ENCODE assay signal across 8 cellular contexts in genomic region chr11:10305964-10306918, GRCh38. TPM values are rescaled to one million over a fixed set of nuclear protein-coding genes. Genes with fewer than 3 reads are reported as not detected.
DNase-seq lines count a peak whose midpoint lies in the region; ATAC-seq and TF ChIP-seq lines count a peak whose summit lies in the region.

No MANE protein-coding gene starts in this region.

- TF ChIP-seq POLR2A in adrenal gland (IDR thresholded peaks at IDR 0.05): no peak

- peak overlapping the region; percentile 86 for H3K9ac ChIP-seq in iPS-20b (ENCODE audit: low read depth, low read length)

- H3K27me3 ChIP-seq in CD4-positive, alpha-beta memory T cell (ENCODE audit: insufficient read depth, low read length): peaks cover 19% of the 10 kb centered on the region
- H3K27me3 ChIP-seq in adrenal gland: no peaks in the 10 kb centered on the region
- peaks cover 79% of the 10 kb centered on the region for H3K27me3 ChIP-seq in iPS-20b (ENCODE audit: insufficient read depth, low read length)

- peaks cover 26 to 56% (median 40%) of the 10 kb centered on the region in 4 donors for H3K4me1 Mint-ChIP-seq in CD4-positive, alpha-beta memory T cell
- peaks cover 57% of the 10 kb centered on the region for H3K4me1 Mint-ChIP-seq in stimulated activated memory B cell treated with anti-CD40 and anti-IgM and Interleukin-4, amounts not matched to agents 10 μg/mL and 1 μg/mL and 100 μg/mL, for 72 hours

- H3K4me1 ChIP-seq in CD4-positive, alpha-beta memory T cell (ENCODE audit: insufficient read depth, low read length): peaks cover 57% of the 10 kb centered on the region
- peaks cover 17 to 45% of the 10 kb centered on the region in 2 donors for H3K4me1 ChIP-seq in adrenal gland (replicated peaks in 1 of 2)
- H3K4me1 ChIP-seq in iPS-20b (ENCODE audit: insufficient read depth, low read length): peaks cover 18% of the 10 kb centered on the region

- peak overlapping the region in 4 of 7 donors; percentile 25 to 83 (median 58) for H3K27ac Mint-ChIP-seq in CD4-positive, alpha-beta memory T cell
- peak overlapping the region; percentile 80 for H3K27ac Mint-ChIP-seq in stimulated activated memory B cell treated with anti-CD40 and anti-IgM and Interleukin-4, amounts not matched to agents 10 μg/mL and 1 μg/mL and 100 μg/mL, for 72 hours

- CTCF ChIA-PET in CD4-positive, alpha-beta memory T cell (lab: Charles Lee; ENCODE audit: partially characterized antibody): interaction anchor here (0.6 to 12.8 kb wide), 7 partner anchors 9 to 1918 kb away, joined by 3 to 349 read pairs (median 24); partner anchors contain the start of gene SBF2
- CTCF ChIA-PET in HEK293T (lab: Yijun Ruan, JAX): interaction anchor here (0.6 to 1.6 kb wide), 6 partner anchors 13 to 330 kb away, joined by 3 to 4 read pairs (median 3); no protein-coding TSS in a partner anchor

- no peak for ATAC-seq in stimulated activated memory B cell treated with anti-CD40 and anti-IgM and Interleukin-4, amounts not matched to agents 10 μg/mL and 1 μg/mL and 100 μg/mL, for 72 hours
- no peak for ATAC-seq in HG03342 (IDR thresholded peaks at IDR 0.05; ENCODE audit: unreplicated experiment)

- no peaks in the 10 kb centered on the region for H3K9me3 Mint-ChIP-seq in CD4-positive, alpha-beta memory T cell
- no peaks in the 10 kb centered on the region for H3K9me3 Mint-ChIP-seq in stimulated activated memory B cell treated with anti-CD40 and anti-IgM and Interleukin-4, amounts not matched to agents 10 μg/mL and 1 μg/mL and 100 μg/mL, for 72 hours

- H3K4me3 ChIP-seq in CD4-positive, alpha-beta memory T cell (ENCODE audit: low read length in 2 of 2): peak overlapping the region; percentile 97 to 99
- H3K4me3 ChIP-seq in adrenal gland: peak overlapping the region in 2 of 4 donors; percentile 44 to 67
- H3K4me3 ChIP-seq in iPS-20b (ENCODE audit: low read length): peak overlapping the region; percentile 93

- no peaks in the 10 kb centered on the region for H3K36me3 ChIP-seq in CD4-positive, alpha-beta memory T cell (ENCODE audit: insufficient read depth, low read length)
- H3K36me3 ChIP-seq in adrenal gland (replicated peaks in 1 of 2) (no peaks in the 10 kb centered on the region), iPS-20b (ENCODE audit: insufficient read depth, low read depth, low read length) (peaks cover 18% of the 10 kb centered on the region; the same call in 1 of the 2 replicates)

- H3K27me3 Mint-ChIP-seq in CD4-positive, alpha-beta memory T cell: peaks cover 12 to 15% of the 10 kb centered on the region in 2 donors
- peaks cover 22% of the 10 kb centered on the region for H3K27me3 Mint-ChIP-seq in stimulated activated memory B cell treated with anti-CD40 and anti-IgM and Interleukin-4, amounts not matched to agents 10 μg/mL and 1 μg/mL and 100 μg/mL, for 72 hours

- H3K9me3 ChIP-seq in CD4-positive, alpha-beta memory T cell (ENCODE audit: control insufficient read depth in 1 of 2, low read length in 2 of 2): no peaks in the 10 kb centered on the region
- H3K9me3 ChIP-seq in adrenal gland (replicated peaks in 1 of 3): no peaks in the 10 kb centered on the region
- no peaks in the 10 kb centered on the region for H3K9me3 ChIP-seq in iPS-20b (ENCODE audit: insufficient read depth, low read depth, low read length)

- 29 to 61% (median 48%) methylated on average over 11 to 65 of the region's 65 CpGs for WGBS in adrenal gland, 4 donors

- intact Hi-C loops in CD4-positive, alpha-beta memory T cell (cut with micrococcal nuclease): loop anchor here (10.0 kb wide), 2 partner anchors 51 to 149 kb away; partner anchors contain the start of gene AMPD3
- intact Hi-C loops in adrenal gland (cut with DNase I): loop anchor here (2.0 to 10.0 kb wide), 4 partner anchors 94 to 551 kb away; no protein-coding TSS in a partner anchor

- TF ChIP-seq CTCF in adrenal gland (IDR thresholded peaks at IDR 0.05): no peak

- POLR2A ChIA-PET in CD4-positive, alpha-beta memory T cell (lab: Charles Lee; ENCODE audit: partially characterized antibody): interaction anchor here (0.9 to 5.0 kb wide), 3 partner anchors 10 to 548 kb away, joined by 3 to 39 read pairs (median 4); partner anchors contain the start of gene SBF2
- POLR2A ChIA-PET in HEK293T (lab: Yijun Ruan, JAX): interaction anchor here (0.7 to 3.4 kb wide), 9 partner anchors 9 to 547 kb away, joined by 3 to 15 read pairs (median 4); no protein-coding TSS in a partner anchor

- DNase-seq in CD4-positive, alpha-beta memory T cell: peak in 4 of 5 donors; percentile 14 to 35 (median 19)
- DNase-seq in HuH-7.5 (ENCODE audit: low spot score): peak; percentile 43
- DNase-seq in adrenal gland: peak in 1 of 7 donors; percentile 27
- no peak for DNase-seq in HEK293T (ENCODE audit: extremely low spot score)
- no peak for DNase-seq in GM19238 (ENCODE audit: insufficient read length, low spot score)

- H3K36me3 Mint-ChIP-seq in CD4-positive, alpha-beta memory T cell: peaks cover 0 to 11% of the 10 kb centered on the region in 2 donors
- no peaks in the 10 kb centered on the region for H3K36me3 Mint-ChIP-seq in stimulated activated memory B cell treated with anti-CD40 and anti-IgM and Interleukin-4, amounts not matched to agents 10 μg/mL and 1 μg/mL and 100 μg/mL, for 72 hours

- H3K4me3 Mint-ChIP-seq in CD4-positive, alpha-beta memory T cell: peak overlapping the region; percentile 69 to 98 (median 78)
- H3K4me3 Mint-ChIP-seq in stimulated activated memory B cell treated with anti-CD40 and anti-IgM and Interleukin-4, amounts not matched to agents 10 μg/mL and 1 μg/mL and 100 μg/mL, for 72 hours: peak overlapping the region; percentile 98

- no peak overlapping the region for H3K27ac ChIP-seq in CD4-positive, alpha-beta memory T cell (ENCODE audit: low read depth, low read length)
- H3K27ac ChIP-seq in adrenal gland: peak overlapping the region in 4 of 5 donors; percentile 2 to 94 (median 72)
- H3K27ac ChIP-seq in iPS-20b (ENCODE audit: low read length): no peak overlapping the region

TF ChIP-seq in HEK293T, 16 proteins besides CTCF, POLR2A, EP300 and RAD21:
- no peak for TF ChIP-seq NFRKB (IDR thresholded peaks at IDR 0.05)

RNA-seq across cellular contexts. Expression of gene ADM, which starts 1.4 kb away (rescaled TPM):
- under 1 TPM; 0.49 to 0.53 TPM for total RNA-seq in CD4-positive, alpha-beta memory T cell
- polyA plus RNA-seq in CD4-positive, alpha-beta memory T cell: under 1 TPM in 1 of 2 donors, not detected in 1; 0.31 TPM
- total RNA-seq in adrenal gland: 10 to 100 TPM in 7 of 8 donors, 1 to 10 TPM in 1; 3.6 to 55.7 (median 15.8) TPM
- polyA plus RNA-seq in adrenal gland: 10 to 100 TPM in 2 of 3 donors, 1 to 10 TPM in 1; 6.9 to 27.6 (median 26.3) TPM

RNA-seq across cellular contexts. Expression of gene SBF2, which starts 12.2 kb away (rescaled TPM):
- 10 to 100 TPM; 13.8 to 15.4 TPM for total RNA-seq in CD4-positive, alpha-beta memory T cell
- polyA plus RNA-seq in CD4-positive, alpha-beta memory T cell: 1 to 10 TPM in 1 of 2 donors, under 1 TPM in 1; 0.50 to 6.7 TPM
- total RNA-seq in adrenal gland: 10 to 100 TPM; 32.1 to 60.7 (median 41.8) TPM
- 10 to 100 TPM; 12.5 to 23.5 (median 15.9) TPM for polyA plus RNA-seq in adrenal gland

Comparison
In these comparisons a context has a peak if more than half of its experiments do, and no peak if none do; other contexts are left out.
1. DNase-seq: peak in CD4-positive, alpha-beta memory T cell (4 of 5) and HuH-7.5 (single experiment); none in HEK293T (single experiment) and GM19238 (single experiment).
2. H3K27ac ChIP-seq: peak in adrenal gland (4 of 5); none in CD4-positive, alpha-beta memory T cell (single experiment) and iPS-20b (single experiment).